8 cellular contexts compared by ENCODE assay signal in genomic region chr1:225428066-225428878, GRCh38. TPM values are rescaled to one million over a fixed set of nuclear protein-coding genes. Genes with fewer than 3 reads are reported as not detected.
DNase-seq lines count a peak whose midpoint lies in the region; ATAC-seq lines count a peak whose summit lies in the region.

No MANE protein-coding gene starts in this region.

- peak; percentile 94 to 95 for ATAC-seq in CD4-positive, CD25-positive, alpha-beta regulatory T cell (ENCODE audit: low read depth in 2 of 2)
- peak; percentile 91 for ATAC-seq in GM19397 (IDR thresholded peaks at IDR 0.05; ENCODE audit: unreplicated experiment)
- peak; percentile 61 for ATAC-seq in HG03558 (IDR thresholded peaks at IDR 0.05; ENCODE audit: extremely low read depth, unreplicated experiment)
- peak; percentile 92 for ATAC-seq in activated CD8-positive, alpha-beta T cell treated with anti-CD3 and anti-CD28 coated beads, Interleukin-2, amount 10 ng/mL, durations not matched to agents 7 days and 5 days

- H3K9me3 ChIP-seq in CD4-positive, CD25-positive, alpha-beta regulatory T cell (ENCODE audit: control insufficient read depth in 2 of 2, low read length in 2 of 2): no peaks in the 10 kb centered on the region

- H3K4me1 Mint-ChIP-seq in CD4-positive, CD25-positive, alpha-beta regulatory T cell: peaks cover 28 to 49% (median 43%) of the 10 kb centered on the region in 4 donors
- peaks cover 48% of the 10 kb centered on the region for H3K4me1 Mint-ChIP-seq in activated CD8-positive, alpha-beta T cell treated with anti-CD3 and anti-CD28 coated beads, Interleukin-2, amount 10 ng/mL, durations not matched to agents 7 days and 5 days (ENCODE audit: low read depth)

- DNase-seq in CD4-positive, CD25-positive, alpha-beta regulatory T cell: peak; percentile 88 to 95 (median 91)
- DNase-seq in NCI-H774 (lab: John Stamatoyannopoulos, UW): peak; percentile 98
- peak; percentile 94 for DNase-seq in activated CD8-positive, alpha-beta T cell treated with anti-CD3 and anti-CD28 coated beads, Interleukin-2, amount 10 ng/mL, durations not matched to agents 7 days and 5 days
- peak; percentile 95 for DNase-seq in ecto neural progenitor cell (ENCODE audit: low spot score)
- peak; percentile 93 to 97 for DNase-seq in lung microvascular endothelial cell (ENCODE audit: low read depth in 2 of 2)
- DNase-seq in stimulated activated CD4-positive, alpha-beta T cell treated with anti-CD3 and anti-CD28 coated beads, TNF-alpha, amount 100 ng/mL, for 4 hours (ENCODE audit: low read depth in 3 of 3): peak; percentile 84 to 86 (median 86)

- peaks cover 1% of the 10 kb centered on the region for H3K36me3 ChIP-seq in CD4-positive, CD25-positive, alpha-beta regulatory T cell (ENCODE audit: control insufficient read depth, insufficient read depth, low read length)

- H3K27ac Mint-ChIP-seq in CD4-positive, CD25-positive, alpha-beta regulatory T cell: peak overlapping the region; percentile 81 to 97 (median 95)
- H3K27ac Mint-ChIP-seq in activated CD8-positive, alpha-beta T cell treated with anti-CD3 and anti-CD28 coated beads, Interleukin-2, amount 10 ng/mL, durations not matched to agents 7 days and 5 days: peak overlapping the region; percentile 95

- H3K27me3 ChIP-seq in CD4-positive, CD25-positive, alpha-beta regulatory T cell (ENCODE audit: control insufficient read depth, insufficient read depth, low read length): no peaks in the 10 kb centered on the region

- H3K4me3 ChIP-seq in CD4-positive, CD25-positive, alpha-beta regulatory T cell (ENCODE audit: low read depth, low read length): peak overlapping the region; percentile 85

- peaks cover 8% of the 10 kb centered on the region for H3K27me3 Mint-ChIP-seq in CD4-positive, CD25-positive, alpha-beta regulatory T cell
- no peaks in the 10 kb centered on the region for H3K27me3 Mint-ChIP-seq in activated CD8-positive, alpha-beta T cell treated with anti-CD3 and anti-CD28 coated beads, Interleukin-2, amount 10 ng/mL, durations not matched to agents 7 days and 5 days (ENCODE audit: low read depth)

- POLR2A ChIA-PET in activated CD8-positive, alpha-beta T cell treated with anti-CD3 and anti-CD28 coated beads, Interleukin-2, amount 10 ng/mL, durations not matched to agents 7 days and 5 days (lab: Charles Lee): interaction anchor here (0.6 to 6.1 kb wide), 22 partner anchors 10 to 634 kb away, joined by 3 to 104 read pairs (median 5); partner anchors contain the start of genes H3-3A, SDE2 and SRP9

- peaks cover 5% of the 10 kb centered on the region for H3K36me3 Mint-ChIP-seq in CD4-positive, CD25-positive, alpha-beta regulatory T cell
- H3K36me3 Mint-ChIP-seq in activated CD8-positive, alpha-beta T cell treated with anti-CD3 and anti-CD28 coated beads, Interleukin-2, amount 10 ng/mL, durations not matched to agents 7 days and 5 days (ENCODE audit: low read depth): peaks cover 29% of the 10 kb centered on the region

- no peaks in the 10 kb centered on the region for H3K9me3 Mint-ChIP-seq in CD4-positive, CD25-positive, alpha-beta regulatory T cell
- no peaks in the 10 kb centered on the region for H3K9me3 Mint-ChIP-seq in activated CD8-positive, alpha-beta T cell treated with anti-CD3 and anti-CD28 coated beads, Interleukin-2, amount 10 ng/mL, durations not matched to agents 7 days and 5 days (ENCODE audit: insufficient read depth)

- H3K27ac ChIP-seq in CD4-positive, CD25-positive, alpha-beta regulatory T cell (ENCODE audit: insufficient read depth, low read length, poor library complexity, severe bottlenecking): peak overlapping the region; percentile 94

- H3K4me1 ChIP-seq in CD4-positive, CD25-positive, alpha-beta regulatory T cell (ENCODE audit: control insufficient read depth, insufficient read depth, low read length, poor library complexity, severe bottlenecking): peaks cover 45% of the 10 kb centered on the region

- H3K4me3 Mint-ChIP-seq in CD4-positive, CD25-positive, alpha-beta regulatory T cell: peak overlapping the region; percentile 92 to 97 (median 96)
- H3K4me3 Mint-ChIP-seq in activated CD8-positive, alpha-beta T cell treated with anti-CD3 and anti-CD28 coated beads, Interleukin-2, amount 10 ng/mL, durations not matched to agents 7 days and 5 days: peak overlapping the region; percentile 90

- CTCF ChIA-PET in activated CD8-positive, alpha-beta T cell treated with anti-CD3 and anti-CD28 coated beads, Interleukin-2, amount 10 ng/mL, durations not matched to agents 7 days and 5 days (lab: Charles Lee): interaction anchor here (0.8 to 10.6 kb wide), 6 partner anchors 15 to 349 kb away, joined by 3 to 139 read pairs (median 13); partner anchors contain the start of gene SRP9

RNA-seq across cellular contexts. Expression of gene LBR, which starts 0.4 kb away (rescaled TPM):
- 140 TPM for total RNA-seq in CD4-positive, CD25-positive, alpha-beta regulatory T cell
- 100 to 1,000 TPM; 123 to 175 (median 145) TPM for polyA plus RNA-seq in CD4-positive, CD25-positive, alpha-beta regulatory T cell
- 100 to 1,000 TPM; 226 to 234 TPM for total RNA-seq in activated CD8-positive, alpha-beta T cell treated with anti-CD3 and anti-CD28 coated beads, Interleukin-2, amount 10 ng/mL, durations not matched to agents 7 days and 5 days
- 96.5 and 119 TPM in 2 replicates for total RNA-seq in lung microvascular endothelial cell

Comparison
In these comparisons a context has a peak if more than half of its experiments do, and no peak if none do; other contexts are left out.
1. Peak in every context shown above with its lines: DNase-seq, ATAC-seq, H3K4me3 ChIP-seq and H3K27ac ChIP-seq.